ENCODE assay signal across 1 cellular context in the genomic region with DNA sequence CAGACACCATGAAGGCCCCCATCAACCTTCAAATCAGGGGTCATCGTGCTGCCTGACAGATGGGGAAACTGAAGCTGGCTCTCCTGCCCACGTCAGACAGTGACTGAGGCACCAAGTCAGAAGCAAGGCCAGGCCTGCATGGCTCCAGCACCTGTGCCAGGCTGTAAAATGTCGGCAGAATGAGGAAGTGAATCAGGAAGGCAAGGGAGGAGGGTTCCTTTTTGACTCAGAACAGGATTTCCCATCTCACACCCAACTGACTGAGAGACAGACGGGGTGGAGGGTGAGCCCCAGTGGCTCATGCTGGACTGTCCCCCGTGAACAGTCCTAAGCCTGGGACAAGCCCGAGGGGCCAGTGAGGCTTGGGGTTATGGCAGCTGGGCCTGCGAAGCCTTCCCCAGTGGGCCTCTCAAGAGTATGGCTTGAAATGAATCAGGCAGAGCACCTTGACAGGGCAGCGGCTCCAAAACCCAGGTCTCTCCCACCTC.
TF ChIP-seq lines count a peak whose summit lies in the region.

No MANE protein-coding gene starts in this region.

TF ChIP-seq in GM12878, 131 proteins besides CTCF, POLR2A, EP300 and RAD21 (continued from another document and continues in another):
- TF ChIP-seq, protein P1, sequence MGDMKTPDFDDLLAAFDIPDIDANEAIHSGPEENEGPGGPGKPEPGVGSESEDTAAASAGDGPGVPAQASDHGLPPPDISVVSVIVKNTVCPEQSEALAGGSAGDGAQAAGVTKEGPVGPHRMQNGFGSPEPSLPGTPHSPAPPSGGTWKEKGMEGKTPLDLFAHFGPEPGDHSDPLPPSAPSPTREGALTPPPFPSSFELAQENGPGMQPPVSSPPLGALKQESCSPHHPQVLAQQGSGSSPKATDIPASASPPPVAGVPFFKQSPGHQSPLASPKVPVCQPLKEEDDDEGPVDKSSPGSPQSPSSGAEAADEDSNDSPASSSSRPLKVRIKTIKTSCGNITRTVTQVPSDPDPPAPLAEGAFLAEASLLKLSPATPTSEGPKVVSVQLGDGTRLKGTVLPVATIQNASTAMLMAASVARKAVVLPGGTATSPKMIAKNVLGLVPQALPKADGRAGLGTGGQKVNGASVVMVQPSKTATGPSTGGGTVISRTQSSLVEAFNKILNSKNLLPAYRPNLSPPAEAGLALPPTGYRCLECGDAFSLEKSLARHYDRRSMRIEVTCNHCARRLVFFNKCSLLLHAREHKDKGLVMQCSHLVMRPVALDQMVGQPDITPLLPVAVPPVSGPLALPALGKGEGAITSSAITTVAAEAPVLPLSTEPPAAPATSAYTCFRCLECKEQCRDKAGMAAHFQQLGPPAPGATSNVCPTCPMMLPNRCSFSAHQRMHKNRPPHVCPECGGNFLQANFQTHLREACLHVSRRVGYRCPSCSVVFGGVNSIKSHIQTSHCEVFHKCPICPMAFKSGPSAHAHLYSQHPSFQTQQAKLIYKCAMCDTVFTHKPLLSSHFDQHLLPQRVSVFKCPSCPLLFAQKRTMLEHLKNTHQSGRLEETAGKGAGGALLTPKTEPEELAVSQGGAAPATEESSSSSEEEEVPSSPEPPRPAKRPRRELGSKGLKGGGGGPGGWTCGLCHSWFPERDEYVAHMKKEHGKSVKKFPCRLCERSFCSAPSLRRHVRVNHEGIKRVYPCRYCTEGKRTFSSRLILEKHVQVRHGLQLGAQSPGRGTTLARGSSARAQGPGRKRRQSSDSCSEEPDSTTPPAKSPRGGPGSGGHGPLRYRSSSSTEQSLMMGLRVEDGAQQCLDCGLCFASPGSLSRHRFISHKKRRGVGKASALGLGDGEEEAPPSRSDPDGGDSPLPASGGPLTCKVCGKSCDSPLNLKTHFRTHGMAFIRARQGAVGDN (IDR thresholded peaks at IDR 0.05), result peak; percentile 100
- peak; percentile 99 for TF ChIP-seq IKZF2 (IDR thresholded peaks at IDR 0.05)
- TF ChIP-seq EGR1 (IDR thresholded peaks at IDR 0.05; ENCODE audit: borderline replicate concordance in 1 of 2, low read depth in 2 of 2, low read length in 2 of 2), result peak in 1 of 2 experiments; percentile 73; a peak in 2 of 3 replicates
- TF ChIP-seq YY1 (IDR thresholded peaks at IDR 0.05; ENCODE audit: low read depth, low read length), result peak; percentile 94
- TF ChIP-seq NFIC (IDR thresholded peaks at IDR 0.05; ENCODE audit: low read depth, low read length), result peak; percentile 88; the same call in 1 of the 2 replicates
- no peak for TF ChIP-seq NRF1 (conservative IDR thresholded peaks at IDR 0.05; ENCODE audit: low read depth, low read length)
- no peak for TF ChIP-seq EZH2 (IDR thresholded peaks at IDR 0.05; ENCODE audit: borderline replicate concordance, control insufficient read depth, low read depth, low read length)
- peak; percentile 77; the same call in 1 of the 2 replicates for TF ChIP-seq FOXM1 (IDR thresholded peaks at IDR 0.05; ENCODE audit: low read depth, low read length)
- TF ChIP-seq IRF4 (IDR thresholded peaks at IDR 0.05; ENCODE audit: low read depth, low read length), result peak; percentile 100
- TF ChIP-seq EED (IDR thresholded peaks at IDR 0.05; ENCODE audit: low read depth), result peak; percentile 99
- 0 out of 2 replicates have a peak, but pooled peaks have one; percentile 35 for TF ChIP-seq CHD1 (IDR thresholded peaks at IDR 0.05; ENCODE audit: low read depth, low read length)
- TF ChIP-seq, protein P2, sequence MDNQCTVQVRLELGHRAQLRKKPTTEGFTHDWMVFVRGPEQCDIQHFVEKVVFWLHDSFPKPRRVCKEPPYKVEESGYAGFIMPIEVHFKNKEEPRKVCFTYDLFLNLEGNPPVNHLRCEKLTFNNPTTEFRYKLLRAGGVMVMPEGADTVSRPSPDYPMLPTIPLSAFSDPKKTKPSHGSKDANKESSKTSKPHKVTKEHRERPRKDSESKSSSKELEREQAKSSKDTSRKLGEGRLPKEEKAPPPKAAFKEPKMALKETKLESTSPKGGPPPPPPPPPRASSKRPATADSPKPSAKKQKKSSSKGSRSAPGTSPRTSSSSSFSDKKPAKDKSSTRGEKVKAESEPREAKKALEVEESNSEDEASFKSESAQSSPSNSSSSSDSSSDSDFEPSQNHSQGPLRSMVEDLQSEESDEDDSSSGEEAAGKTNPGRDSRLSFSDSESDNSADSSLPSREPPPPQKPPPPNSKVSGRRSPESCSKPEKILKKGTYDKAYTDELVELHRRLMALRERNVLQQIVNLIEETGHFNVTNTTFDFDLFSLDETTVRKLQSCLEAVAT (IDR thresholded peaks at IDR 0.05), result no peak
- TF ChIP-seq TCF3 (IDR thresholded peaks at IDR 0.05; ENCODE audit: borderline replicate concordance, insufficient read depth, low read depth, low read length), result peak; percentile 95
- no peak for TF ChIP-seq SUZ12 (IDR thresholded peaks at IDR 0.05; ENCODE audit: unreplicated experiment)
- no peak for TF ChIP-seq RBBP5 (conservative IDR thresholded peaks at IDR 0.05)
- peak; percentile 98 for TF ChIP-seq MTA3 (IDR thresholded peaks at IDR 0.05; ENCODE audit: borderline replicate concordance, low read length)
- TF ChIP-seq SPI1 (IDR thresholded peaks at IDR 0.05; ENCODE audit: borderline replicate concordance, insufficient read depth, low read depth, low read length), result peak; percentile 100
- TF ChIP-seq JUNB (IDR thresholded peaks at IDR 0.05), result peak; percentile 96
- TF ChIP-seq, protein P3, sequence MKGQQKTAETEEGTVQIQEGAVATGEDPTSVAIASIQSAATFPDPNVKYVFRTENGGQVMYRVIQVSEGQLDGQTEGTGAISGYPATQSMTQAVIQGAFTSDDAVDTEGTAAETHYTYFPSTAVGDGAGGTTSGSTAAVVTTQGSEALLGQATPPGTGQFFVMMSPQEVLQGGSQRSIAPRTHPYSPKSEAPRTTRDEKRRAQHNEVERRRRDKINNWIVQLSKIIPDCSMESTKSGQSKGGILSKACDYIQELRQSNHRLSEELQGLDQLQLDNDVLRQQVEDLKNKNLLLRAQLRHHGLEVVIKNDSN (IDR thresholded peaks at IDR 0.05; ENCODE audit: borderline replicate concordance, extremely low read length, insufficient read depth, low read depth, low read length), result no peak
- TF ChIP-seq SIX5 (IDR thresholded peaks at IDR 0.05; ENCODE audit: low read depth, low read length, severe bottlenecking), result no peak
- TF ChIP-seq NFYA (IDR thresholded peaks at IDR 0.05; ENCODE audit: borderline replicate concordance, low read depth, low read length), result no peak
- no peak for TF ChIP-seq ASH2L (IDR thresholded peaks at IDR 0.05; ENCODE audit: borderline replicate concordance, low read depth)
- peak; percentile 99 for TF ChIP-seq GATAD2B (conservative IDR thresholded peaks at IDR 0.05; ENCODE audit: low read depth)
- TF ChIP-seq BRCA1 (IDR thresholded peaks at IDR 0.05; ENCODE audit: low read depth, low read length), result no peak
- TF ChIP-seq, protein P4, sequence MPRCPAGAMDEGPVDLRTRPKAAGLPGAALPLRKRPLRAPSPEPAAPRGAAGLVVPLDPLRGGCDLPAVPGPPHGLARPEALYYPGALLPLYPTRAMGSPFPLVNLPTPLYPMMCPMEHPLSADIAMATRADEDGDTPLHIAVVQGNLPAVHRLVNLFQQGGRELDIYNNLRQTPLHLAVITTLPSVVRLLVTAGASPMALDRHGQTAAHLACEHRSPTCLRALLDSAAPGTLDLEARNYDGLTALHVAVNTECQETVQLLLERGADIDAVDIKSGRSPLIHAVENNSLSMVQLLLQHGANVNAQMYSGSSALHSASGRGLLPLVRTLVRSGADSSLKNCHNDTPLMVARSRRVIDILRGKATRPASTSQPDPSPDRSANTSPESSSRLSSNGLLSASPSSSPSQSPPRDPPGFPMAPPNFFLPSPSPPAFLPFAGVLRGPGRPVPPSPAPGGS (IDR thresholded peaks at IDR 0.05; ENCODE audit: borderline replicate concordance, insufficient read depth, low read depth, low read length, poor library complexity, severe bottlenecking), result peak; percentile 94
- TF ChIP-seq TCF12 (IDR thresholded peaks at IDR 0.05; ENCODE audit: low read depth, low read length), result peak; percentile 94
- TF ChIP-seq CHD2 (IDR thresholded peaks at IDR 0.05; ENCODE audit: borderline replicate concordance, low read depth, low read length), result peak; percentile 67; the same call in 1 of the 2 replicates
- TF ChIP-seq SMAD1 (IDR thresholded peaks at IDR 0.05; ENCODE audit: low read depth, partially characterized antibody), result no peak
- peak; percentile 70 for TF ChIP-seq MXI1 (IDR thresholded peaks at IDR 0.05; ENCODE audit: low read depth, low read length)
- peak; percentile 78 for TF ChIP-seq NR2F1 (conservative IDR thresholded peaks at IDR 0.05)
- peak; percentile 70; the same call in 1 of the 2 replicates for TF ChIP-seq ZNF217 (IDR thresholded peaks at IDR 0.05)
- TF ChIP-seq ATF7 (IDR thresholded peaks at IDR 0.05; ENCODE audit: low read depth), result peak; percentile 65; the same call in 1 of the 2 replicates
- TF ChIP-seq RELA (IDR thresholded peaks at IDR 0.05; ENCODE audit: borderline replicate concordance, partially characterized antibody), result peak; percentile 77
- TF ChIP-seq MYC (IDR thresholded peaks at IDR 0.05; ENCODE audit: insufficient read depth, insufficient read length, insufficient replicate concordance, low read length, severe bottlenecking), result peak; percentile 51
- TF ChIP-seq TARDBP (IDR thresholded peaks at IDR 0.05; ENCODE audit: borderline replicate concordance), result no peak
- no peak for TF ChIP-seq WRNIP1 (IDR thresholded peaks at IDR 0.05; ENCODE audit: borderline replicate concordance, low read depth, low read length)
- TF ChIP-seq, protein P5, sequence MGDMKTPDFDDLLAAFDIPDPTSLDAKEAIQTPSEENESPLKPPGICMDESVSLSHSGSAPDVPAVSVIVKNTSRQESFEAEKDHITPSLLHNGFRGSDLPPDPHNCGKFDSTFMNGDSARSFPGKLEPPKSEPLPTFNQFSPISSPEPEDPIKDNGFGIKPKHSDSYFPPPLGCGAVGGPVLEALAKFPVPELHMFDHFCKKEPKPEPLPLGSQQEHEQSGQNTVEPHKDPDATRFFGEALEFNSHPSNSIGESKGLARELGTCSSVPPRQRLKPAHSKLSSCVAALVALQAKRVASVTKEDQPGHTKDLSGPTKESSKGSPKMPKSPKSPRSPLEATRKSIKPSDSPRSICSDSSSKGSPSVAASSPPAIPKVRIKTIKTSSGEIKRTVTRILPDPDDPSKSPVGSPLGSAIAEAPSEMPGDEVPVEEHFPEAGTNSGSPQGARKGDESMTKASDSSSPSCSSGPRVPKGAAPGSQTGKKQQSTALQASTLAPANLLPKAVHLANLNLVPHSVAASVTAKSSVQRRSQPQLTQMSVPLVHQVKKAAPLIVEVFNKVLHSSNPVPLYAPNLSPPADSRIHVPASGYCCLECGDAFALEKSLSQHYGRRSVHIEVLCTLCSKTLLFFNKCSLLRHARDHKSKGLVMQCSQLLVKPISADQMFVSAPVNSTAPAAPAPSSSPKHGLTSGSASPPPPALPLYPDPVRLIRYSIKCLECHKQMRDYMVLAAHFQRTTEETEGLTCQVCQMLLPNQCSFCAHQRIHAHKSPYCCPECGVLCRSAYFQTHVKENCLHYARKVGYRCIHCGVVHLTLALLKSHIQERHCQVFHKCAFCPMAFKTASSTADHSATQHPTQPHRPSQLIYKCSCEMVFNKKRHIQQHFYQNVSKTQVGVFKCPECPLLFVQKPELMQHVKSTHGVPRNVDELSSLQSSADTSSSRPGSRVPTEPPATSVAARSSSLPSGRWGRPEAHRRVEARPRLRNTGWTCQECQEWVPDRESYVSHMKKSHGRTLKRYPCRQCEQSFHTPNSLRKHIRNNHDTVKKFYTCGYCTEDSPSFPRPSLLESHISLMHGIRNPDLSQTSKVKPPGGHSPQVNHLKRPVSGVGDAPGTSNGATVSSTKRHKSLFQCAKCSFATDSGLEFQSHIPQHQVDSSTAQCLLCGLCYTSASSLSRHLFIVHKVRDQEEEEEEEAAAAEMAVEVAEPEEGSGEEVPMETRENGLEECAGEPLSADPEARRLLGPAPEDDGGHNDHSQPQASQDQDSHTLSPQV (IDR thresholded peaks at IDR 0.05), result peak; percentile 87
- peak; percentile 75 for TF ChIP-seq MEF2B (IDR thresholded peaks at IDR 0.05; ENCODE audit: partially characterized antibody, poor library complexity, severe bottlenecking)
- TF ChIP-seq JUND (IDR thresholded peaks at IDR 0.05; ENCODE audit: low read depth, low read length), result peak; percentile 96
- TF ChIP-seq MTA2 (IDR thresholded peaks at IDR 0.05; ENCODE audit: low read depth), result peak; percentile 91
- 0 out of 2 replicates have a peak, but pooled peaks have one; percentile 55 for TF ChIP-seq CBFB (IDR thresholded peaks at IDR 0.05; ENCODE audit: low read depth)
- TF ChIP-seq HDGF (IDR thresholded peaks at IDR 0.05), result peak; percentile 84
- peak; percentile 54; the same call in 1 of the 2 replicates for TF ChIP-seq MEF2A (IDR thresholded peaks at IDR 0.05; ENCODE audit: insufficient read depth, low read depth, low read length)
- TF ChIP-seq, protein P6, sequence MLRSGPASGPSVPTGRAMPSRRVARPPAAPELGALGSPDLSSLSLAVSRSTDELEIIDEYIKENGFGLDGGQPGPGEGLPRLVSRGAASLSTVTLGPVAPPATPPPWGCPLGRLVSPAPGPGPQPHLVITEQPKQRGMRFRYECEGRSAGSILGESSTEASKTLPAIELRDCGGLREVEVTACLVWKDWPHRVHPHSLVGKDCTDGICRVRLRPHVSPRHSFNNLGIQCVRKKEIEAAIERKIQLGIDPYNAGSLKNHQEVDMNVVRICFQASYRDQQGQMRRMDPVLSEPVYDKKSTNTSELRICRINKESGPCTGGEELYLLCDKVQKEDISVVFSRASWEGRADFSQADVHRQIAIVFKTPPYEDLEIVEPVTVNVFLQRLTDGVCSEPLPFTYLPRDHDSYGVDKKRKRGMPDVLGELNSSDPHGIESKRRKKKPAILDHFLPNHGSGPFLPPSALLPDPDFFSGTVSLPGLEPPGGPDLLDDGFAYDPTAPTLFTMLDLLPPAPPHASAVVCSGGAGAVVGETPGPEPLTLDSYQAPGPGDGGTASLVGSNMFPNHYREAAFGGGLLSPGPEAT (IDR thresholded peaks at IDR 0.05; ENCODE audit: low read depth), result peak; percentile 96
- peak; percentile 65 for TF ChIP-seq ZNF24 (IDR thresholded peaks at IDR 0.05)
- peak; percentile 95 for TF ChIP-seq BACH1 (IDR thresholded peaks at IDR 0.05; ENCODE audit: borderline replicate concordance)
- TF ChIP-seq, protein P7, sequence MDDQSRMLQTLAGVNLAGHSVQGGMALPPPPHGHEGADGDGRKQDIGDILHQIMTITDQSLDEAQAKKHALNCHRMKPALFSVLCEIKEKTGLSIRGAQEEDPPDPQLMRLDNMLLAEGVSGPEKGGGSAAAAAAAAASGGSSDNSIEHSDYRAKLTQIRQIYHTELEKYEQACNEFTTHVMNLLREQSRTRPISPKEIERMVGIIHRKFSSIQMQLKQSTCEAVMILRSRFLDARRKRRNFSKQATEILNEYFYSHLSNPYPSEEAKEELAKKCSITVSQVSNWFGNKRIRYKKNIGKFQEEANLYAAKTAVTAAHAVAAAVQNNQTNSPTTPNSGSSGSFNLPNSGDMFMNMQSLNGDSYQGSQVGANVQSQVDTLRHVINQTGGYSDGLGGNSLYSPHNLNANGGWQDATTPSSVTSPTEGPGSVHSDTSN (IDR thresholded peaks at IDR 0.05; ENCODE audit: insufficient replicate concordance, low read depth, low read length), result peak; percentile 25
- 0 out of 2 replicates have a peak, but pooled peaks have one; percentile 63 for TF ChIP-seq RCOR1 (conservative IDR thresholded peaks at IDR 0.05; ENCODE audit: low read depth, low read length)
- TF ChIP-seq SMARCA5 (IDR thresholded peaks at IDR 0.05), result 0 out of 2 replicates have a peak, but pooled peaks have one; percentile 5
